In the genomic region with DNA sequence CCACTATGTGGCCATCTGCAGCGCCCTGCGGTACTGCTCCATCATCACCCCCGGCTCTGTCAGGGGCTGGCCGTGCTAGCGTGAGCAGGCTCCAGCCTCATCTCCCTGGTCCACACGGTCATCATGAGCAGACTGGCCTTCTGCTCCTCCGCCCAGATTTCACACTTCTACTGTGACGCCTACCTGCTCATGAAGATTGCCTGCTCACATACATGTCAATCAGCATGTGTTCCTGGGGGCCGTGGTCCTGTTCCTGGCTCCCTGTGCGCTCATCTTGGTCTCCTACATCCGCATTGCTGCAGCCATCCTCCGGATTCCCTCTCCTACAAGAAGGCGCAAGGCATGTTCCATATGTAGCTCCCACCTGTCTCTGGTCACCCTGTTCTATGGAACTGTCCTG, we compare ENCODE assay signal across 7 cellular contexts. TPM values are rescaled to one million over a fixed set of nuclear protein-coding genes. Genes with fewer than 3 reads are reported as not detected.
DNase-seq lines count a peak whose midpoint lies in the region; ATAC-seq lines count a peak whose summit lies in the region.
"Not testable (repeated sequence)": the region's sequence is repeated elsewhere in the genome, so short reads cannot be mapped to it uniquely, and the experiment has no call there.

No MANE protein-coding gene starts in this region.

- not testable (repeated sequence) for H3K27me3 ChIP-seq in CD8-positive, alpha-beta memory T cell (ENCODE audit: insufficient read depth, low read length, poor library complexity, severe bottlenecking)

- H3K36me3 ChIP-seq in CD8-positive, alpha-beta memory T cell (ENCODE audit: insufficient read depth, low read length), result not testable (repeated sequence)

- H3K9me3 ChIP-seq in CD8-positive, alpha-beta memory T cell (ENCODE audit: low read length), result not testable (repeated sequence)

- H3K4me1 Mint-ChIP-seq in CD8-positive, alpha-beta memory T cell, result peaks cover 10 to 15% (median 15%) of the 10 kb centered on the region in 3 donors
- not testable (repeated sequence) for H3K4me1 Mint-ChIP-seq in IgD-negative memory B cell
- H3K4me1 Mint-ChIP-seq in activated CD4-positive, alpha-beta memory T cell treated with anti-CD3 and anti-CD28 coated beads, Interleukin-2, amount 10 ng/mL, durations not matched to agents 7 days and 5 days, result peaks cover 21% of the 10 kb centered on the region
- H3K4me1 Mint-ChIP-seq in activated T-helper 1 cell treated with anti-CD3 and anti-CD28 coated beads, Interleukin-12 subunit alpha, Interleukin-12 subunit beta, Interleukin-2, Interleukin-4 antibody, amounts not matched to agents 30 ng/mL and 10 ng/mL and 1 ng/mL, durations not matched to agents 14 hours and 24 hours and 36 hours (ENCODE audit: low read depth), result peaks cover 16% of the 10 kb centered on the region
- H3K4me1 Mint-ChIP-seq in activated naive CD8-positive, alpha-beta T cell (ENCODE audit: low read depth), result peaks cover 19% of the 10 kb centered on the region
- H3K4me1 Mint-ChIP-seq in immature natural killer cell, result peaks cover 11 to 17% of the 10 kb centered on the region in 2 donors
- peaks cover 9 to 12% of the 10 kb centered on the region in 2 donors for H3K4me1 Mint-ChIP-seq in natural killer cell treated with Interleukin-12 subunit alpha and Interleukin-12 subunit beta and Interleukin-15 and Interleukin-18, amount 100 ng/mL, for 72 hours (ENCODE audit: low read depth in 2 of 2)

- H3K27me3 Mint-ChIP-seq in CD8-positive, alpha-beta memory T cell; IgD-negative memory B cell; activated CD4-positive, alpha-beta memory T cell treated with anti-CD3 and anti-CD28 coated beads, Interleukin-2, amount 10 ng/mL, durations not matched to agents 7 days and 5 days; activated T-helper 1 cell treated with anti-CD3 and anti-CD28 coated beads, Interleukin-12 subunit alpha, Interleukin-12 subunit beta, Interleukin-2, Interleukin-4 antibody, amounts not matched to agents 30 ng/mL and 10 ng/mL and 1 ng/mL, durations not matched to agents 14 hours and 24 hours and 36 hours (ENCODE audit: insufficient read depth); activated naive CD8-positive, alpha-beta T cell; immature natural killer cell (ENCODE audit: low read depth in 3 of 3); natural killer cell treated with Interleukin-12 subunit alpha and Interleukin-12 subunit beta and Interleukin-15 and Interleukin-18, amount 100 ng/mL, for 72 hours: not testable (repeated sequence)

- not testable (repeated sequence) for ATAC-seq in natural killer cell treated with Interleukin-12 subunit alpha and Interleukin-12 subunit beta and Interleukin-15 and Interleukin-18, amount 100 ng/mL, for 72 hours

- not testable (repeated sequence) for H3K4me1 ChIP-seq in CD8-positive, alpha-beta memory T cell (ENCODE audit: insufficient read depth, low read length)

- H3K36me3 Mint-ChIP-seq in CD8-positive, alpha-beta memory T cell; IgD-negative memory B cell; activated CD4-positive, alpha-beta memory T cell treated with anti-CD3 and anti-CD28 coated beads, Interleukin-2, amount 10 ng/mL, durations not matched to agents 7 days and 5 days (ENCODE audit: low read depth); activated T-helper 1 cell treated with anti-CD3 and anti-CD28 coated beads, Interleukin-12 subunit alpha, Interleukin-12 subunit beta, Interleukin-2, Interleukin-4 antibody, amounts not matched to agents 30 ng/mL and 10 ng/mL and 1 ng/mL, durations not matched to agents 14 hours and 24 hours and 36 hours (ENCODE audit: low read depth); activated naive CD8-positive, alpha-beta T cell; immature natural killer cell; natural killer cell treated with Interleukin-12 subunit alpha and Interleukin-12 subunit beta and Interleukin-15 and Interleukin-18, amount 100 ng/mL, for 72 hours: not testable (repeated sequence)

- CTCF ChIA-PET in CD8-positive, alpha-beta memory T cell (lab: Charles Lee); activated CD4-positive, alpha-beta memory T cell treated with anti-CD3 and anti-CD28 coated beads, Interleukin-2, amount 10 ng/mL, durations not matched to agents 7 days and 5 days (lab: Charles Lee): not testable (repeated sequence)

- not testable (repeated sequence) for H3K9me3 Mint-ChIP-seq in CD8-positive, alpha-beta memory T cell; IgD-negative memory B cell; activated CD4-positive, alpha-beta memory T cell treated with anti-CD3 and anti-CD28 coated beads, Interleukin-2, amount 10 ng/mL, durations not matched to agents 7 days and 5 days; activated T-helper 1 cell treated with anti-CD3 and anti-CD28 coated beads, Interleukin-12 subunit alpha, Interleukin-12 subunit beta, Interleukin-2, Interleukin-4 antibody, amounts not matched to agents 30 ng/mL and 10 ng/mL and 1 ng/mL, durations not matched to agents 14 hours and 24 hours and 36 hours; activated naive CD8-positive, alpha-beta T cell (ENCODE audit: low read depth); immature natural killer cell; natural killer cell treated with Interleukin-12 subunit alpha and Interleukin-12 subunit beta and Interleukin-15 and Interleukin-18, amount 100 ng/mL, for 72 hours

- H3K27ac Mint-ChIP-seq in CD8-positive, alpha-beta memory T cell, result peak overlapping the region in 2 of 8 donors; percentile 19 to 65
- H3K27ac Mint-ChIP-seq in IgD-negative memory B cell (peak overlapping the region in 2 of 3 donors; percentile 20 to 33), immature natural killer cell (peak overlapping the region in 1 of 6 donors; percentile 41)
- H3K27ac Mint-ChIP-seq in activated CD4-positive, alpha-beta memory T cell treated with anti-CD3 and anti-CD28 coated beads, Interleukin-2, amount 10 ng/mL, durations not matched to agents 7 days and 5 days, result peak overlapping the region; percentile 75
- H3K27ac Mint-ChIP-seq in activated T-helper 1 cell treated with anti-CD3 and anti-CD28 coated beads, Interleukin-12 subunit alpha, Interleukin-12 subunit beta, Interleukin-2, Interleukin-4 antibody, amounts not matched to agents 30 ng/mL and 10 ng/mL and 1 ng/mL, durations not matched to agents 14 hours and 24 hours and 36 hours, result peak overlapping the region; percentile 65
- peak overlapping the region; percentile 83 for H3K27ac Mint-ChIP-seq in activated naive CD8-positive, alpha-beta T cell
- H3K27ac Mint-ChIP-seq in natural killer cell treated with Interleukin-12 subunit alpha and Interleukin-12 subunit beta and Interleukin-15 and Interleukin-18, amount 100 ng/mL, for 72 hours, result peak overlapping the region in 1 of 2 donors; percentile 73

- POLR2A ChIA-PET in CD8-positive, alpha-beta memory T cell (lab: Charles Lee); activated CD4-positive, alpha-beta memory T cell treated with anti-CD3 and anti-CD28 coated beads, Interleukin-2, amount 10 ng/mL, durations not matched to agents 7 days and 5 days (lab: Charles Lee): not testable (repeated sequence)

- DNase-seq in CD8-positive, alpha-beta memory T cell; activated CD4-positive, alpha-beta memory T cell treated with anti-CD3 and anti-CD28 coated beads, Interleukin-2, amount 10 ng/mL, durations not matched to agents 7 days and 5 days; activated T-helper 1 cell treated with anti-CD3 and anti-CD28 coated beads, Interleukin-12 subunit alpha, Interleukin-12 subunit beta, Interleukin-2, Interleukin-4 antibody, amounts not matched to agents 30 ng/mL and 10 ng/mL and 1 ng/mL, durations not matched to agents 14 hours and 24 hours and 36 hours (ENCODE audit: low spot score); immature natural killer cell; natural killer cell treated with Interleukin-12 subunit alpha and Interleukin-12 subunit beta and Interleukin-15 and Interleukin-18, amount 100 ng/mL, for 72 hours (ENCODE audit: low spot score): not testable (repeated sequence)

- H3K27ac ChIP-seq in CD8-positive, alpha-beta memory T cell (ENCODE audit: low read depth, low read length), result not testable (repeated sequence)

- H3K4me3 Mint-ChIP-seq in CD8-positive, alpha-beta memory T cell, result peak overlapping the region in 6 of 7 donors; percentile 33 to 74 (median 65)
- H3K4me3 Mint-ChIP-seq in IgD-negative memory B cell, result not testable (repeated sequence)
- H3K4me3 Mint-ChIP-seq in activated CD4-positive, alpha-beta memory T cell treated with anti-CD3 and anti-CD28 coated beads, Interleukin-2, amount 10 ng/mL, durations not matched to agents 7 days and 5 days, result peak overlapping the region; percentile 69
- peak overlapping the region; percentile 72 for H3K4me3 Mint-ChIP-seq in activated T-helper 1 cell treated with anti-CD3 and anti-CD28 coated beads, Interleukin-12 subunit alpha, Interleukin-12 subunit beta, Interleukin-2, Interleukin-4 antibody, amounts not matched to agents 30 ng/mL and 10 ng/mL and 1 ng/mL, durations not matched to agents 14 hours and 24 hours and 36 hours
- H3K4me3 Mint-ChIP-seq in activated naive CD8-positive, alpha-beta T cell, result peak overlapping the region; percentile 69
- peak overlapping the region; percentile 31 to 79 (median 64) for H3K4me3 Mint-ChIP-seq in immature natural killer cell
- H3K4me3 Mint-ChIP-seq in natural killer cell treated with Interleukin-12 subunit alpha and Interleukin-12 subunit beta and Interleukin-15 and Interleukin-18, amount 100 ng/mL, for 72 hours, result peak overlapping the region; percentile 68

- intact Hi-C loops in activated T-helper 1 cell treated with anti-CD3 and anti-CD28 coated beads, Interleukin-12 subunit alpha, Interleukin-12 subunit beta, Interleukin-2, Interleukin-4 antibody, amounts not matched to agents 30 ng/mL and 10 ng/mL and 1 ng/mL, durations not matched to agents 14 hours and 24 hours and 36 hours (cut with micrococcal nuclease), result not testable (repeated sequence)

- not testable (repeated sequence) for H3K4me3 ChIP-seq in CD8-positive, alpha-beta memory T cell (ENCODE audit: low read length)

RNA-seq across cellular contexts. Expression of a gene that starts 38.7 kb away (rescaled TPM):
- total RNA-seq in CD8-positive, alpha-beta memory T cell, result 10 to 100 TPM; 62.0 to 63.5 TPM
- polyA plus RNA-seq in CD8-positive, alpha-beta memory T cell, result 73.0 TPM
- polyA plus RNA-seq in IgD-negative memory B cell (58.0 TPM), immature natural killer cell (10 to 100 TPM; 48.8 to 71.5 (median 52.0) TPM)
- 100 to 1,000 TPM; 105 to 107 TPM for total RNA-seq in activated CD4-positive, alpha-beta memory T cell treated with anti-CD3 and anti-CD28 coated beads, Interleukin-2, amount 10 ng/mL, durations not matched to agents 7 days and 5 days
- 94.2 and 100 TPM in 2 replicates for total RNA-seq in activated T-helper 1 cell treated with anti-CD3 and anti-CD28 coated beads, Interleukin-12 subunit alpha, Interleukin-12 subunit beta, Interleukin-2, Interleukin-4 antibody, amounts not matched to agents 30 ng/mL and 10 ng/mL and 1 ng/mL, durations not matched to agents 14 hours and 24 hours and 36 hours
- total RNA-seq in natural killer cell treated with Interleukin-12 subunit alpha and Interleukin-12 subunit beta and Interleukin-15 and Interleukin-18, amount 100 ng/mL, for 72 hours, result 10 to 100 TPM; 36.3 to 63.6 TPM
